8 cellular contexts compared by ENCODE assay signal in genomic region chr19:7799640-7800355, GRCh38. TPM values are rescaled to one million over a fixed set of nuclear protein-coding genes. Genes with fewer than 3 reads are reported as not detected.
A peak's percentile ranks its signal among the peaks of the same experiment; 100 is the strongest.
DNase-seq lines count a peak whose midpoint lies in the region; ATAC-seq and TF ChIP-seq lines count a peak whose summit lies in the region.

No MANE protein-coding gene starts in this region.

- peaks cover 6% of the 10 kb centered on the region for H3K36me3 Mint-ChIP-seq in mesothelial cell of epicardium

- no peak overlapping the region; the same call in 1 of the 2 replicates for H3K4me3 ChIP-seq in BJ (ENCODE audit: low read depth, low read length)
- H3K4me3 ChIP-seq in epithelial cell of esophagus (ENCODE audit: low read length), result peak overlapping the region; percentile 6

- H3K27me3 Mint-ChIP-seq in mesothelial cell of epicardium (ENCODE audit: low read depth), result no peaks in the 10 kb centered on the region

- peaks cover 35% of the 10 kb centered on the region for H3K4me1 Mint-ChIP-seq in mesothelial cell of epicardium

- no peaks in the 10 kb centered on the region for H3K36me3 ChIP-seq in BJ (ENCODE audit: control insufficient read depth, insufficient read depth, low read length)

- CTCF ChIA-PET in BJ (lab: Yijun Ruan, JAX), result interaction anchor here (0.6 to 4.4 kb wide), 38 partner anchors 8 to 697 kb away, joined by 3 to 67 read pairs (median 5); partner anchors contain the start of genes ARHGEF18, CD209, MCEMP1 and PET100

- peaks cover 5% of the 10 kb centered on the region for H3K27me3 ChIP-seq in BJ (ENCODE audit: control insufficient read depth, insufficient read depth, low read length)

- DNase-seq in BJ (ENCODE audit: low read depth) (no peak), HS-27A (ENCODE audit: low read depth) (peak; percentile 15), NOMO-1 (lab: John Stamatoyannopoulos, UW; ENCODE audit: unreplicated experiment in 2 of 2) (peak; percentile 86 to 88), epithelial cell of esophagus (ENCODE audit: low read depth) (peak; percentile 70), mesothelial cell of epicardium (ENCODE audit: low spot score in 2 of 2, unreplicated experiment in 2 of 2) (peak; percentile 40 to 69)
- peak; percentile 13 for DNase-seq in activated CD8-positive, alpha-beta memory T cell treated with anti-CD3 and anti-CD28 coated beads, Interleukin-2, amount 50 U/mL, for 1 hour (ENCODE audit: extremely low read depth)
- DNase-seq in stimulated activated CD8-positive, alpha-beta memory T cell treated with anti-CD3 and anti-CD28 coated beads, Interleukin-2, amount 100 ng/mL, for 1 hour (ENCODE audit: low read depth in 2 of 2), result peak; percentile 13 to 35

- TF ChIP-seq CTCF in BJ (IDR thresholded peaks at IDR 0.05; ENCODE audit: insufficient read depth, low read depth, low read length) (peak; percentile 57), epithelial cell of esophagus (IDR thresholded peaks at IDR 0.05; ENCODE audit: insufficient read depth, low read depth, low read length, missing control alignments) (peak; percentile 58), mesothelial cell of epicardium (IDR thresholded peaks at IDR 0.05; ENCODE audit: unreplicated experiment) (peak; percentile 71)

- peak overlapping the region; percentile 59 for H3K4me3 Mint-ChIP-seq in mesothelial cell of epicardium

- peaks cover 13% of the 10 kb centered on the region for H3K9me3 Mint-ChIP-seq in mesothelial cell of epicardium

- H3K27ac Mint-ChIP-seq in mesothelial cell of epicardium, result peak overlapping the region; percentile 37

- ATAC-seq in GM21360 (IDR thresholded peaks at IDR 0.05; ENCODE audit: unreplicated experiment), result no peak

- POLR2A ChIA-PET in BJ (lab: Charles Lee), result interaction anchor here (0.6 kb wide), 1 partner anchor 125 kb away, joined by 7 read pairs; no protein-coding TSS in a partner anchor

RNA-seq across cellular contexts. Expression of gene EVI5L, which starts 30.2 kb away (rescaled TPM):
- 8.1 and 11.7 TPM in 2 replicates for polyA plus RNA-seq in BJ (2011; rRNA removed)
- polyA minus RNA-seq in BJ (2011; rRNA and poly(A)+ RNA removed), result 10.1 and 12.7 TPM in 2 replicates
- 18.5 to 21.7 TPM (median 19.5 TPM) in 3 replicates for total RNA-seq in mesothelial cell of epicardium

RNA-seq across cellular contexts. Expression of gene CLEC4M, which starts 36.8 kb away (rescaled TPM):
- not detected in 2 replicates for polyA plus RNA-seq in BJ (2011; rRNA removed)
- not detected in 2 replicates for polyA minus RNA-seq in BJ (2011; rRNA and poly(A)+ RNA removed)
- 1.2 to 2.1 TPM (median 1.5 TPM) in 3 replicates for total RNA-seq in mesothelial cell of epicardium

RNA-seq across cellular contexts. Expression of gene CD209, which starts 52.5 kb away (rescaled TPM):
- not detected in 2 replicates for polyA plus RNA-seq in BJ (2011; rRNA removed)
- polyA minus RNA-seq in BJ (2011; rRNA and poly(A)+ RNA removed), result not detected in 2 replicates
- total RNA-seq in mesothelial cell of epicardium, result not detected in 3 replicates
